Comparison of ENCODE assay signal across 1 cellular context in genomic region chr17:27353469-27354050, GRCh38.
TF ChIP-seq lines count a peak whose summit lies in the region.

No MANE protein-coding gene starts in this region.

TF ChIP-seq in K562, 482 proteins besides CTCF, POLR2A, EP300 and RAD21 (continued from another document and continues in another):
- TF ChIP-seq ARID3A (IDR thresholded peaks at IDR 0.05; ENCODE audit: borderline replicate concordance, low read depth, low read length) (peak; percentile 24; the same call in 1 of the 2 replicates), E2F4 (CRISPR knock-in tag; IDR thresholded peaks at IDR 0.05; ENCODE audit: low read depth) (no peak), ZBTB2 (IDR thresholded peaks at IDR 0.05) (0 out of 2 replicates have a peak, but pooled peaks have one; percentile 3), USF1 (CRISPR knock-in tag; IDR thresholded peaks at IDR 0.05) (no peak), ZNF280B (CRISPR knock-in tag; IDR thresholded peaks at IDR 0.05) (no peak), MITF (IDR thresholded peaks at IDR 0.05) (no peak), ZEB2 (IDR thresholded peaks at IDR 0.05) (no peak), ZBTB17 (CRISPR knock-in tag; IDR thresholded peaks at IDR 0.05) (peak; percentile 55; the same call in 1 of the 2 replicates), ZNF395 (CRISPR knock-in tag; IDR thresholded peaks at IDR 0.05) (peak; percentile 93), ZMIZ1 (IDR thresholded peaks at IDR 0.05; ENCODE audit: low read depth in 2 of 2, low read length in 2 of 2) (peak in 1 of 2 experiments; percentile 59; a peak in 2 of 4 replicates), CREM (IDR thresholded peaks at IDR 0.05; ENCODE audit: low read depth) (peak; percentile 94), SIX5 (IDR thresholded peaks at IDR 0.05; ENCODE audit: borderline replicate concordance in 1 of 2, insufficient read depth in 1 of 2, low read depth in 1 of 2, low read length in 2 of 2) (no peak), ZNF551 (CRISPR knock-in tag; IDR thresholded peaks at IDR 0.05) (no peak), MCM5 (IDR thresholded peaks at IDR 0.05; ENCODE audit: low read depth) (no peak), ZNF347 (CRISPR knock-in tag; IDR thresholded peaks at IDR 0.05; ENCODE audit: low read depth) (no peak), CTBP1 (IDR thresholded peaks at IDR 0.05; ENCODE audit: borderline replicate concordance) (peak; percentile 92), RUNX1 (IDR thresholded peaks at IDR 0.05; ENCODE audit: low read depth) (no peak), LCOR (CRISPR knock-in tag; IDR thresholded peaks at IDR 0.05) (no peak), SP2 (IDR thresholded peaks at IDR 0.05; ENCODE audit: extremely low read depth, low read depth, low read length, poor library complexity, severe bottlenecking) (no peak), SAP30 (IDR thresholded peaks at IDR 0.05; ENCODE audit: borderline replicate concordance, insufficient read depth, low read depth, low read length, poor library complexity, severe bottlenecking) (no peak), ZC3H8 (IDR thresholded peaks at IDR 0.05) (no peak), ZBTB7A (IDR thresholded peaks at IDR 0.05; ENCODE audit: borderline replicate concordance, control insufficient read depth, low read depth, low read length) (peak; percentile 83; the same call in 1 of the 2 replicates), FOXO4 (CRISPR knock-in tag; IDR thresholded peaks at IDR 0.05) (no peak), ZC3H11A (IDR thresholded peaks at IDR 0.05; ENCODE audit: low read depth, low read length) (no peak), ZNF165 (CRISPR knock-in tag; IDR thresholded peaks at IDR 0.05; ENCODE audit: borderline replicate concordance) (no peak), ZNF695 (CRISPR knock-in tag; IDR thresholded peaks at IDR 0.05) (no peak), PURB (CRISPR knock-in tag; IDR thresholded peaks at IDR 0.05; ENCODE audit: low read depth) (no peak)
